In genomic region chr1:37807555-37808368, GRCh38 we compare ENCODE assay signal across 8 cellular contexts. TPM values are rescaled to one million over a fixed set of nuclear protein-coding genes. Genes with fewer than 3 reads are reported as not detected.
A peak's percentile ranks its signal among the peaks of the same experiment; 100 is the strongest.
DNase-seq lines count a peak whose midpoint lies in the region; ATAC-seq and TF ChIP-seq lines count a peak whose summit lies in the region.

C1orf122 (plus strand) TSS chr1:37807790; CDS start chr1:37808405, 615 bp downstream.
YRDC (minus strand) TSS chr1:37808208; CDS start chr1:37808180, 28 bp downstream.

- peak within 1 kb of the TSS; percentile 76 to 99 (median 96) for H3K27ac ChIP-seq in heart right ventricle

- no peaks in the 10 kb centered on the region for H3K9me3 ChIP-seq in heart right ventricle

- H3K9me3 Mint-ChIP-seq in type B pancreatic cell, result no peaks in the 10 kb centered on the region

- peak within 1 kb of the TSS; percentile 93 for H3K4me3 Mint-ChIP-seq in type B pancreatic cell

- peak within 1 kb of the TSS; percentile 94 for H3K27ac Mint-ChIP-seq in type B pancreatic cell

- H3K36me3 Mint-ChIP-seq in type B pancreatic cell, result peaks cover 11% of the 10 kb centered on the region

- peaks cover 7 to 45% (median 21%) of the 10 kb centered on the region in 9 donors for H3K4me1 ChIP-seq in heart right ventricle

- H3K36me3 ChIP-seq in heart right ventricle, result peaks cover 0 to 59% (median 36%) of the 10 kb centered on the region in 9 donors

- H3K4me3 ChIP-seq in GM12875 (ENCODE audit: low read depth, low read length) (peak within 1 kb of the TSS; percentile 84), heart right ventricle (peak within 1 kb of the TSS; percentile 79 to 98 (median 87))

- no peaks in the 10 kb centered on the region for H3K27me3 Mint-ChIP-seq in type B pancreatic cell

- peaks cover 15% of the 10 kb centered on the region for H3K4me1 Mint-ChIP-seq in type B pancreatic cell (ENCODE audit: unreplicated experiment)

- H3K27me3 ChIP-seq in heart right ventricle, result no peaks in the 10 kb centered on the region

- peak; percentile 89 for DNase-seq in NCI-H146 (lab: John Stamatoyannopoulos, UW)
- peak; percentile 90 for DNase-seq in amniotic epithelial cell (ENCODE audit: low read depth)
- peak; percentile 95 to 96 for DNase-seq in heart right ventricle
- peak; percentile 96 to 99 (median 96) for DNase-seq in posterior cingulate gyrus
- peak; percentile 94 for DNase-seq in type B pancreatic cell (ENCODE audit: extremely low spot score, unreplicated experiment)

- no peak for TF ChIP-seq CTCF in GM12875 (IDR thresholded peaks at IDR 0.05; ENCODE audit: borderline replicate concordance, insufficient read depth, low read depth, low read length)
- no peak for TF ChIP-seq CTCF in heart right ventricle (IDR thresholded peaks at IDR 0.05)
- no peak for TF ChIP-seq CTCF in type B pancreatic cell (conservative IDR thresholded peaks at IDR 0.05)

- peak; percentile 90 for ATAC-seq in HG02798 (IDR thresholded peaks at IDR 0.05; ENCODE audit: poor library complexity, unreplicated experiment)
- peak; percentile 95 to 98 (median 96) for ATAC-seq in heart right ventricle

- intact Hi-C loops in T-helper 1 cell treated with Interleukin-12 subunit alpha and Interleukin-12 subunit beta and Interleukin-4 antibody, amounts not matched to agents 30 ng/mL and 1 ng/mL, for 36 hours (cut with micrococcal nuclease), result loop anchor here (1.0 to 5.0 kb wide), 8 partner anchors 13 to 1420 kb away; partner anchors contain the start of genes CDCA8, MTF1, RRAGC and SF3A3
- intact Hi-C loops in heart right ventricle (cut with DNase I) (loop anchor here in 6 of 10 donors (2.0 to 10.0 kb wide), 5 partner anchors 51 to 120 kb away; partner anchors contain the start of genes CDCA8 (in 4 of the 6) and MTF1 (in 1 of the 6)), posterior cingulate gyrus (cut with DNase I) (loop anchor here (1.0 to 5.0 kb wide), 2 partner anchors 52 to 115 kb away; partner anchors contain the start of genes CDCA8 and MTF1)

- WGBS in heart right ventricle, 2 donors, result 0% methylated on average over 75 to 94 of the region's 95 CpGs

RNA-seq across cellular contexts. Expression of gene C1orf122, which starts in this region (rescaled TPM):
- 19.9 and 21.9 TPM in 2 replicates for total RNA-seq in T-helper 1 cell treated with Interleukin-12 subunit alpha and Interleukin-12 subunit beta and Interleukin-4 antibody, amounts not matched to agents 30 ng/mL and 1 ng/mL, for 36 hours
- total RNA-seq in heart right ventricle, result 10 to 100 TPM; 37.8 to 53.0 (median 46.0) TPM
- polyA plus RNA-seq in heart right ventricle, result 10 to 100 TPM; 45.9 to 48.1 TPM
- total RNA-seq in type B pancreatic cell (ENCODE audit: low replicate concordance), result 38.9 and 49.6 TPM in 2 replicates

RNA-seq across cellular contexts. Expression of gene YRDC, which starts in this region (rescaled TPM):
- total RNA-seq in T-helper 1 cell treated with Interleukin-12 subunit alpha and Interleukin-12 subunit beta and Interleukin-4 antibody, amounts not matched to agents 30 ng/mL and 1 ng/mL, for 36 hours, result 28.8 and 31.3 TPM in 2 replicates
- total RNA-seq in heart right ventricle (1 to 10 TPM; 3.3 to 9.1 (median 5.5) TPM), type B pancreatic cell (ENCODE audit: low replicate concordance) (12.7 and 19.2 TPM in 2 replicates)
- polyA plus RNA-seq in heart right ventricle, result 10 to 100 TPM in 1 of 2 donors, 1 to 10 TPM in 1; 4.3 to 15.9 TPM

Comparison
In these comparisons a context has a peak if more than half of its experiments do, and no peak if none do; other contexts are left out.
1. Peak in every context shown above with its lines: DNase-seq, ATAC-seq, H3K4me3 ChIP-seq and H3K27ac ChIP-seq.